Comparison of ENCODE assay signal across 23 cellular contexts in the genomic region with DNA sequence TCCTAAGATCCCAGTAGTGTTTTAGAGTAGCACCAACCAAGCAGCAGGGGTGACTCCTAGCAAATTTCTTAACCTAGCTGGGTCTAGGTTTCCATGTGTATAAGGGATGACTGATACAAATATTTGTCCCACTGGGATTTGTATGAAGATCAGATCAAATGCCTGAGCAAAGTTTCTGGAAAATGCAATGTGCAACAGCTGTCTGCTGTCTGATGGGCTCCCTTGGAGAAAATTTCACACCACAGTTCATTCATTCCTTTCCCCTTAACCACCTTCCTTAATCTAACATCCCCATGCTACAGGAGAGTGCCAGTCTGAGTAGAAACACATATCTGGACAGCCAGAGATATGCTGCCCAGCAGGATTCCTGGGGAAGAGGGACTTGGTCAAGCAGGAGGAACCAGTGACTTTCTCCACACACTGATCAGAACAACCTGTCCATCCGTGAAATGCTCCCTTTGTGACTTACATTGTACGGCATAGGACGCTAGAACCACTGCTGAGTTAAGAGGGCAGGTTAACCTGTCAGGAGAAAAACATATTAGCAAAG. TPM values are rescaled to one million over a fixed set of nuclear protein-coding genes. Genes with fewer than 3 reads are reported as not detected.
"Had no signal": no experiment of that assay in that cellular context is flagged by ENCODE, and none has a peak within 500 bp of the region (broad histone marks: within the 10 kb centered on the region; RNA-seq: fewer than 3 reads in every experiment).

No MANE protein-coding gene starts in this region.

- H3K4me1 ChIP-seq: upper lobe of right lung had no signal

- H3K27me3 Mint-ChIP-seq: progenitor cell of endocrine pancreas had no signal

- H3K4me3 ChIP-seq: coronary artery, left ventricle myocardium inferior, lower lobe of right lung, pancreas, smooth muscle cell, upper lobe of right lung, vagina had no signal

- H3K4me3 Mint-ChIP-seq: endodermal cell, immature natural killer cell, memory B cell, naive B cell, nephron had no signal

- DNase-seq: effector CD4-positive, alpha-beta T cell; endodermal cell; erythroblast; foreskin keratinocyte; immature natural killer cell; left cardiac atrium; left ventricle myocardium inferior; lower lobe of right lung; midbrain; naive B cell; occipital lobe; pancreas; right cardiac atrium; stimulated activated CD4-positive, alpha-beta T cell treated with anti-CD3 and anti-CD28 coated beads, Interleukin-2, amount 100 ng/mL, for 48 hours; stimulated activated naive CD4-positive, alpha-beta T cell treated with Interleukin-2 at 50 U/mL for 16 hours; upper lobe of right lung had no signal

- ATAC-seq: foreskin keratinocyte, left cardiac atrium, lower lobe of right lung, pancreas, right cardiac atrium, upper lobe of right lung had no signal

- H3K27ac ChIP-seq: coronary artery, foreskin keratinocyte, left ventricle myocardium inferior, lower lobe of right lung, pancreas, upper lobe of right lung, vagina had no signal

- H3K4me1 Mint-ChIP-seq: nephron had no signal

- H3K27ac Mint-ChIP-seq: endodermal cell, immature natural killer cell, memory B cell, naive B cell, nephron, progenitor cell of endocrine pancreas had no signal

- H3K36me3 ChIP-seq: left ventricle myocardium inferior, upper lobe of right lung, vagina had no signal

- H3K36me3 Mint-ChIP-seq: immature natural killer cell, memory B cell, naive B cell had no signal

- H3K4me2 ChIP-seq: smooth muscle cell had no signal

- H3K27me3 ChIP-seq: foreskin keratinocyte, pancreas, vagina had no signal

- H3K9me3 ChIP-seq: left ventricle myocardium inferior, lower lobe of right lung, pancreas, upper lobe of right lung, vagina had no signal

- H3K9me3 Mint-ChIP-seq: endodermal cell, immature natural killer cell, memory B cell, naive B cell, nephron had no signal

RNA-seq across cellular contexts. Expression of gene PTPN3, which starts 53.3 kb away (rescaled TPM):
- total RNA-seq: endothelial cell of umbilical vein had no signal
- polyA plus RNA-seq: immature natural killer cell had no signal
